Comparison of ENCODE assay signal across 15 cellular contexts in genomic region chr16:87540072-87540976, GRCh38. TPM values are rescaled to one million over a fixed set of nuclear protein-coding genes. Genes with fewer than 3 reads are reported as not detected.
A peak's percentile ranks its signal among the peaks of the same experiment; 100 is the strongest.
DNase-seq lines count a peak whose midpoint lies in the region; ATAC-seq and TF ChIP-seq lines count a peak whose summit lies in the region.
"Had no signal": no experiment of that assay in that cellular context is flagged by ENCODE, and none has a peak within 500 bp of the region (broad histone marks: within the 10 kb centered on the region; RNA-seq: fewer than 3 reads in every experiment).

No MANE protein-coding gene starts in this region.

- no peaks in the 10 kb centered on the region for H3K36me3 ChIP-seq in ectodermal cell (ENCODE audit: control insufficient read depth, insufficient read depth, low read length)
- H3K36me3 ChIP-seq in urinary bladder (ENCODE audit: insufficient read depth), result no peaks in the 10 kb centered on the region
- H3K36me3 ChIP-seq: neutrophil had no signal

- H3K27me3 Mint-ChIP-seq in nephron (ENCODE audit: low read depth), result peaks cover 45% of the 10 kb centered on the region
- H3K27me3 Mint-ChIP-seq in CD14-positive monocyte (ENCODE audit: low read depth in 3 of 3), result peaks cover 19 to 37% (median 24%) of the 10 kb centered on the region in 3 donors

- 57 to 58% methylated on average over 20 of the region's 20 CpGs for WGBS in ectodermal cell, 2 experiments
- WGBS in urinary bladder, result 45% methylated on average over 20 of the region's 20 CpGs

- intact Hi-C loops in CD14-positive monocyte (cut with micrococcal nuclease), result no loop called here

- H3K27ac ChIP-seq in ectodermal cell (ENCODE audit: insufficient read depth, low read depth, low read length, poor library complexity, severe bottlenecking) (peak overlapping the region; percentile 6), urinary bladder (ENCODE audit: low read depth) (peak overlapping the region; percentile 39)
- H3K27ac ChIP-seq: neutrophil had no signal

- H3K27ac Mint-ChIP-seq in nephron (peak overlapping the region; percentile 55 to 72 (median 66)), CD14-positive monocyte (peak overlapping the region in 2 of 7 donors; percentile 9 to 54)
- H3K27ac Mint-ChIP-seq: activated T-helper 1 cell treated with anti-CD3 and anti-CD28 coated beads, Interleukin-12 subunit alpha, Interleukin-12 subunit beta, Interleukin-2, Interleukin-4 antibody, amounts not matched to agents 30 ng/mL and 10 ng/mL and 1 ng/mL, durations not matched to agents 14 hours and 24 hours and 36 hours had no signal

- peak overlapping the region; percentile 27 to 55 (median 45) for H3K4me3 Mint-ChIP-seq in nephron
- H3K4me3 Mint-ChIP-seq in CD14-positive monocyte, result peak overlapping the region in 1 of 2 donors; percentile 37
- H3K4me3 Mint-ChIP-seq: activated T-helper 1 cell treated with anti-CD3 and anti-CD28 coated beads, Interleukin-12 subunit alpha, Interleukin-12 subunit beta, Interleukin-2, Interleukin-4 antibody, amounts not matched to agents 30 ng/mL and 10 ng/mL and 1 ng/mL, durations not matched to agents 14 hours and 24 hours and 36 hours had no signal

- no peak for ATAC-seq in HG02678 (IDR thresholded peaks at IDR 0.05; ENCODE audit: unreplicated experiment)
- ATAC-seq: stimulated activated naive CD8-positive, alpha-beta T cell treated with anti-CD3 and anti-CD28 coated beads, Interleukin-15, Interleukin-2, amounts not matched to agents 100 U/mL and 50 U/mL, for 24 hours had no signal

- peaks cover 14% of the 10 kb centered on the region for H3K4me1 Mint-ChIP-seq in nephron
- peaks cover 7% of the 10 kb centered on the region for H3K4me1 Mint-ChIP-seq in CD14-positive monocyte

- peak; percentile 12 for DNase-seq in NCI-H2171 treated with DMSO at 0.1 percent for 48 hours (lab: John Stamatoyannopoulos, UW)
- DNase-seq in NCI-H2171 (lab: John Stamatoyannopoulos, UW), result no peak
- DNase-seq in activated CD4-positive, alpha-beta T cell treated with anti-CD3 and anti-CD28 coated beads, Interleukin-2, amount 50 U/mL, for 1 hour, result no peak
- no peak for DNase-seq in CD14-positive monocyte (ENCODE audit: low spot score)
- DNase-seq: HCEC 1CT; NCI-H510A treated with DMSO at 0.1 percent for 48 hours; stimulated activated CD4-positive, alpha-beta T cell treated with anti-CD3 and anti-CD28 coated beads, Interleukin-2, amount 100 ng/mL, for 24 hours; stimulated activated naive CD8-positive, alpha-beta T cell treated with anti-CD3 and anti-CD28 coated beads, Interleukin-15, Interleukin-2, amounts not matched to agents 100 U/mL and 50 U/mL, for 24 hours had no signal

- no peak overlapping the region for H3K4me3 ChIP-seq in ectodermal cell (ENCODE audit: insufficient read depth, low read depth, low read length)
- H3K4me3 ChIP-seq in urinary bladder (ENCODE audit: low read depth, low read length), result no peak overlapping the region

- peaks cover under 1% of the 10 kb centered on the region for H3K9me3 ChIP-seq in ectodermal cell (ENCODE audit: control insufficient read depth, low read length)
- H3K9me3 ChIP-seq: neutrophil, SK-N-SH had no signal

- H3K27me3 ChIP-seq in ectodermal cell (ENCODE audit: control insufficient read depth, insufficient read depth, low read length, poor library complexity, severe bottlenecking), result no peaks in the 10 kb centered on the region

- H3K9me3 Mint-ChIP-seq in nephron (peaks cover 14% of the 10 kb centered on the region), CD14-positive monocyte (peaks cover 4 to 17% (median 7%) of the 10 kb centered on the region in 7 donors)

- peaks cover 29% of the 10 kb centered on the region for H3K4me1 ChIP-seq in ectodermal cell (ENCODE audit: control insufficient read depth, insufficient read depth, low read length)
- H3K4me1 ChIP-seq in urinary bladder (ENCODE audit: insufficient read depth), result no peaks in the 10 kb centered on the region

- no peak for TF ChIP-seq CTCF in nephron (IDR thresholded peaks at IDR 0.05; ENCODE audit: unreplicated experiment in 3 of 3)
- TF ChIP-seq CTCF in CD14-positive monocyte (IDR thresholded peaks at IDR 0.05), result no peak

- no peaks in the 10 kb centered on the region for H3K36me3 Mint-ChIP-seq in nephron (ENCODE audit: low read depth)
- no peaks in the 10 kb centered on the region for H3K36me3 Mint-ChIP-seq in CD14-positive monocyte

RNA-seq across cellular contexts. Expression of gene ZCCHC14, which starts 47.5 kb away (rescaled TPM):
- polyA plus RNA-seq in ectodermal cell (2013, experiment 1 of 4), result 29.4 TPM
- 30.7 TPM for polyA plus RNA-seq in ectodermal cell (2013, experiment 2 of 4)
- polyA plus RNA-seq in ectodermal cell (2013, experiment 3 of 4), result 28.2 TPM
- 29.3 TPM for polyA plus RNA-seq in ectodermal cell (2013, experiment 4 of 4)
- 36.1 TPM for total RNA-seq in urinary bladder
- polyA plus RNA-seq in urinary bladder, result 16.6 TPM
- under 1 TPM; 0.11 to 0.22 TPM for polyA plus RNA-seq in CD14-positive monocyte

Comparison
In these comparisons a context has a peak if more than half of its experiments do, and no peak if none do; other contexts are left out.
1. RNA of gene ZCCHC14, which starts 47.5 kb away (polyA plus RNA-seq): 16.6 TPM in urinary bladder (single experiment); 0.11 to 0.22 TPM in CD14-positive monocyte; every median in the first group is over 10 times any median in the second.